In genomic region chr7:135509589-135509838, GRCh38 we compare ENCODE assay signal across 8 cellular contexts. TPM values are rescaled to one million over a fixed set of nuclear protein-coding genes. Genes with fewer than 3 reads are reported as not detected.
A peak's percentile ranks its signal among the peaks of the same experiment; 100 is the strongest.
DNase-seq lines count a peak whose midpoint lies in the region; ATAC-seq, FAIRE-seq and TF ChIP-seq lines count a peak whose summit lies in the region.

No MANE protein-coding gene starts in this region.

- no peak for FAIRE-seq in small intestine (lab: Jason Lieb, UNC)

- H3K4me3 Mint-ChIP-seq in stimulated activated naive CD8-positive, alpha-beta T cell treated with anti-CD3 and anti-CD28 coated beads, Interleukin-15, amount 100 ng/mL, for 72 hours = no peak overlapping the region

- H3K4me3 ChIP-seq in GM12875 (ENCODE audit: low read depth, low read length) = peak overlapping the region; percentile 60
- H3K4me3 ChIP-seq in SJSA1 = peak overlapping the region; percentile 66
- H3K4me3 ChIP-seq in small intestine (ENCODE audit: low read depth in 1 of 2, low read length in 2 of 2) = peak overlapping the region; percentile 53 to 69

- H3K27ac Mint-ChIP-seq in stimulated activated naive CD8-positive, alpha-beta T cell treated with anti-CD3 and anti-CD28 coated beads, Interleukin-15, amount 100 ng/mL, for 72 hours = no peak overlapping the region

- peak overlapping the region; percentile 85 for H3K27ac ChIP-seq in SJSA1
- H3K27ac ChIP-seq in small intestine (ENCODE audit: low read depth in 1 of 2, low read length in 1 of 2) = peak overlapping the region; percentile 8 to 96

- no peaks in the 10 kb centered on the region for H3K27me3 ChIP-seq in SJSA1 (replicated peaks)
- H3K27me3 ChIP-seq in small intestine (ENCODE audit: control insufficient read depth in 2 of 2, insufficient read depth in 2 of 2, low read length in 2 of 2) = no peaks in the 10 kb centered on the region

- DNase-seq in SJSA1 (ENCODE audit: low read depth in 1 of 2, low spot score in 2 of 2) (peak in 1 of 2 experiments; percentile 41), glomerular visceral epithelial cell (ENCODE audit: extremely low spot score) (peak; percentile 79), small intestine (no peak), NCI-H748 (lab: John Stamatoyannopoulos, UW; ENCODE audit: unreplicated experiment) (no peak)
- DNase-seq in effector CD8-positive, alpha-beta T cell (lab: John Stamatoyannopoulos, UW) = no peak
- no peak for DNase-seq in stimulated activated naive CD8-positive, alpha-beta T cell treated with anti-CD3 and anti-CD28 coated beads, Interleukin-15, amount 100 ng/mL, for 72 hours

- H3K9me3 Mint-ChIP-seq in stimulated activated naive CD8-positive, alpha-beta T cell treated with anti-CD3 and anti-CD28 coated beads, Interleukin-15, amount 100 ng/mL, for 72 hours = no peaks in the 10 kb centered on the region

- H3K9me3 ChIP-seq in SJSA1 (replicated peaks) (no peaks in the 10 kb centered on the region), small intestine (ENCODE audit: control insufficient read depth, low read depth) (no peaks in the 10 kb centered on the region)

- 0% methylated on average over 13 to 14 of the region's 14 CpGs for WGBS in small intestine, 3 donors

- peaks cover 12% of the 10 kb centered on the region for H3K4me1 Mint-ChIP-seq in stimulated activated naive CD8-positive, alpha-beta T cell treated with anti-CD3 and anti-CD28 coated beads, Interleukin-15, amount 100 ng/mL, for 72 hours

- no peak for TF ChIP-seq CTCF in GM12875 (IDR thresholded peaks at IDR 0.05; ENCODE audit: borderline replicate concordance, insufficient read depth, low read depth, low read length)

- H3K4me1 ChIP-seq in SJSA1 (replicated peaks) (peaks cover 13% of the 10 kb centered on the region; the same call in 1 of the 2 replicates), small intestine (ENCODE audit: control insufficient read depth in 2 of 2, insufficient read depth in 1 of 2, low read depth in 1 of 2, low read length in 1 of 2) (peaks cover 2% of the 10 kb centered on the region in 2 donors)

- peaks cover 3% of the 10 kb centered on the region; the same call in 1 of the 2 replicates for H3K36me3 ChIP-seq in SJSA1
- no peaks in the 10 kb centered on the region for H3K36me3 ChIP-seq in small intestine (ENCODE audit: control insufficient read depth in 2 of 2, insufficient read depth in 2 of 2, low read length in 2 of 2)

- no peaks in the 10 kb centered on the region for H3K27me3 Mint-ChIP-seq in stimulated activated naive CD8-positive, alpha-beta T cell treated with anti-CD3 and anti-CD28 coated beads, Interleukin-15, amount 100 ng/mL, for 72 hours

- no peak for ATAC-seq in GM19023 (IDR thresholded peaks at IDR 0.05; ENCODE audit: unreplicated experiment)
- ATAC-seq in stimulated activated naive CD8-positive, alpha-beta T cell treated with anti-CD3 and anti-CD28 coated beads, Interleukin-15, amount 100 ng/mL, for 72 hours = no peak

RNA-seq across cellular contexts. Expression of gene CNOT4, which starts 0.4 kb away (rescaled TPM):
- 4.2 and 9.1 TPM in 2 replicates for total RNA-seq in SJSA1 (2014; rRNA removed; shearing (Covaris generic))
- polyA plus RNA-seq in small intestine = 1 to 10 TPM; 5.1 to 6.3 (median 6.0) TPM

RNA-seq across cellular contexts. Expression of gene NUP205, which starts 48.2 kb away (rescaled TPM):
- total RNA-seq in SJSA1 (2014; rRNA removed; shearing (Covaris generic)) = 76.7 and 89.4 TPM in 2 replicates
- polyA plus RNA-seq in small intestine = 10 to 100 TPM; 17.6 to 28.7 (median 22.6) TPM
